Comparison of ENCODE assay signal across 10 cellular contexts in the genomic region with DNA sequence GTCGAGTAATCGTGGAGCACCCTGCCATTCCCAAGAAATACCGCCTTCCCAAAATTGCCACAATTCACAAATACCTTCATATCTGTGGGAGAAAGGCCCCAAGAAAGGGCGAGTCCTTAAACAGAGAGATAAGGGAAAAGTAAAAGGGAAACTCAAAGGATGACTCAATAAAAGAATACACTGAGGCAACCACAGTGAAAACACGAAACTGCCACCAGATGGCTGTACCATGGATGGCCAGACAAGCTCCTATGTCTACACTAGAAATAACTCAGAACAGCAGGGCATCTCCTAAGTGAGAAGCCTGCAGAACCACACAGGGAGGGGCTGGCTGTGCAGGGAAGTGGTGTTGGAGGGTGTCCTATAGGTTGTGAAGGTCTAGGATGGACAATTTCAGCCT. TPM values are rescaled to one million over a fixed set of nuclear protein-coding genes. Genes with fewer than 3 reads are reported as not detected.
DNase-seq lines count a peak whose midpoint lies in the region; ATAC-seq, FAIRE-seq and TF ChIP-seq lines count a peak whose summit lies in the region.
"Had no signal": no experiment of that assay in that cellular context is flagged by ENCODE, and none has a peak within 500 bp of the region (broad histone marks: within the 10 kb centered on the region; RNA-seq: fewer than 3 reads in every experiment).

No MANE protein-coding gene starts in this region.

- no peak for TF ChIP-seq CTCF in HepG2 (CRISPR knock-in tag; IDR thresholded peaks at IDR 0.05)
- no peak for TF ChIP-seq CTCF in right lobe of liver (IDR thresholded peaks at IDR 0.05)
- TF ChIP-seq CTCF in upper lobe of left lung (IDR thresholded peaks at IDR 0.05), result no peak

- no peaks in the 10 kb centered on the region for H3K9me3 ChIP-seq in HepG2 (ENCODE audit: low read length)
- H3K9me3 ChIP-seq in right lobe of liver, result no peaks in the 10 kb centered on the region
- no peaks in the 10 kb centered on the region for H3K9me3 ChIP-seq in upper lobe of left lung

- TF ChIP-seq EP300 in HepG2 (IDR thresholded peaks at IDR 0.05; ENCODE audit: low read depth in 2 of 2, low read length in 2 of 2), result no peak
- TF ChIP-seq EP300 in HepG2 (CRISPR knock-in tag; IDR thresholded peaks at IDR 0.05; ENCODE audit: borderline replicate concordance), result no peak
- no peak for TF ChIP-seq EP300 in upper lobe of left lung (IDR thresholded peaks at IDR 0.05)

- no peak for TF ChIP-seq RAD21 in HepG2 (CRISPR knock-in tag; IDR thresholded peaks at IDR 0.05)

- H3K4me3 ChIP-seq in HepG2 (replicated peaks in 1 of 3; ENCODE audit: insufficient read depth in 1 of 3, low read depth in 2 of 3, low read length in 3 of 3), result no peak overlapping the region
- no peak overlapping the region for H3K4me3 ChIP-seq in right lobe of liver
- no peak overlapping the region for H3K4me3 ChIP-seq in upper lobe of left lung
- H3K4me3 ChIP-seq: coronary artery had no signal

- H3K9me3 Mint-ChIP-seq in stimulated activated effector memory CD8-positive, alpha-beta T cell treated with anti-CD3 and anti-CD28 coated beads, Interleukin-12 subunit alpha, Interleukin-12 subunit beta, amount 100 ng/mL, for 72 hours, result no peaks in the 10 kb centered on the region

- no peaks in the 10 kb centered on the region for H3K36me3 ChIP-seq in HepG2 (replicated peaks in 1 of 2; ENCODE audit: control insufficient read depth in 1 of 2, insufficient read depth in 2 of 2, low read length in 2 of 2)
- no peaks in the 10 kb centered on the region for H3K36me3 ChIP-seq in right lobe of liver
- no peaks in the 10 kb centered on the region for H3K36me3 ChIP-seq in upper lobe of left lung

- H3K27ac Mint-ChIP-seq in stimulated activated effector memory CD8-positive, alpha-beta T cell treated with anti-CD3 and anti-CD28 coated beads, Interleukin-12 subunit alpha, Interleukin-12 subunit beta, amount 100 ng/mL, for 72 hours, result no peak overlapping the region

- H3K36me3 Mint-ChIP-seq in stimulated activated effector memory CD8-positive, alpha-beta T cell treated with anti-CD3 and anti-CD28 coated beads, Interleukin-12 subunit alpha, Interleukin-12 subunit beta, amount 100 ng/mL, for 72 hours, result no peaks in the 10 kb centered on the region

- POLR2A ChIA-PET in HepG2 (lab: Yijun Ruan, JAX), result no interaction called here

- no peak overlapping the region for H3K4me3 Mint-ChIP-seq in stimulated activated effector memory CD8-positive, alpha-beta T cell treated with anti-CD3 and anti-CD28 coated beads, Interleukin-12 subunit alpha, Interleukin-12 subunit beta, amount 100 ng/mL, for 72 hours

- no peak overlapping the region for H3K4me2 ChIP-seq in HepG2 (ENCODE audit: low read depth, low read length)

- H4K20me1 ChIP-seq in HepG2 (ENCODE audit: insufficient read depth, low read length), result no peaks in the 10 kb centered on the region

- 29% methylated on average over 5 of the region's 5 CpGs for WGBS in HepG2 (ENCODE audit: low lambda C conversion rate)
- WGBS in right lobe of liver (ENCODE audit: insufficient coverage, low coverage, low lambda C conversion rate, missing lambda C conversion rate), result 40% methylated on average over 1 of the region's 5 CpGs
- 70 to 84% methylated on average over 5 of the region's 5 CpGs for WGBS in upper lobe of left lung, 2 donors

- H2AFZ ChIP-seq in HepG2 (ENCODE audit: low read length), result no peak overlapping the region

- peaks cover 11% of the 10 kb centered on the region for H3K4me1 Mint-ChIP-seq in stimulated activated effector memory CD8-positive, alpha-beta T cell treated with anti-CD3 and anti-CD28 coated beads, Interleukin-12 subunit alpha, Interleukin-12 subunit beta, amount 100 ng/mL, for 72 hours

- TF ChIP-seq POLR2A in HepG2 (IDR thresholded peaks at IDR 0.05; ENCODE audit: insufficient read depth in 1 of 2, low read depth in 2 of 2, low read length in 2 of 2) (no peak), right lobe of liver (IDR thresholded peaks at IDR 0.05) (no peak), upper lobe of left lung (IDR thresholded peaks at IDR 0.05) (no peak)

- H3K79me2 ChIP-seq in HepG2 (ENCODE audit: insufficient read depth, low read length), result no peaks in the 10 kb centered on the region

- intact Hi-C loops in HepG2 (cut with micrococcal nuclease; ENCODE audit: unreplicated experiment), result no loop called here
- intact Hi-C loops in right lobe of liver (cut with DNase I), result no loop called here

- in situ Hi-C loops in HepG2 (cut with HindIII; ENCODE audit: extremely low pct_ligation_motif_present, low pct_unique_long_range_greater_than_20kb), result no loop called here

- ATAC-seq in HepG2 (peak; percentile 25; the same call in 1 of the 3 replicates), right lobe of liver (no peak), HG02759 (IDR thresholded peaks at IDR 0.05; ENCODE audit: unreplicated experiment) (peak; percentile 96), upper lobe of left lung (ENCODE audit: low FRiP score in 2 of 2) (no peak)
- ATAC-seq in stimulated activated effector memory CD8-positive, alpha-beta T cell treated with anti-CD3 and anti-CD28 coated beads, Interleukin-12 subunit alpha, Interleukin-12 subunit beta, amount 100 ng/mL, for 72 hours, result peak; percentile 78
- ATAC-seq: Panc1 had no signal

- no peak overlapping the region for H3K9ac ChIP-seq in HepG2 (ENCODE audit: insufficient read depth, low read depth, low read length)

- FAIRE-seq in HepG2 (lab: Jason Lieb, UNC), result no peak

- DNase-seq in HepG2 (ENCODE audit: low spot score), result no peak
- no peak for DNase-seq in right lobe of liver
- peak; percentile 66 for DNase-seq in RPMI7951 (ENCODE audit: low read depth)
- peak in 1 of 2 donors; percentile 51 for DNase-seq in stimulated activated effector memory CD8-positive, alpha-beta T cell treated with anti-CD3 and anti-CD28 coated beads, Interleukin-12 subunit alpha, Interleukin-12 subunit beta, amount 100 ng/mL, for 72 hours (ENCODE audit: low spot score in 2 of 2)
- DNase-seq in NCI-H526 (lab: John Stamatoyannopoulos, UW), result no peak
- no peak for DNase-seq in AG08396 (ENCODE audit: low spot score)
- DNase-seq in upper lobe of left lung, result no peak

- H3K27ac ChIP-seq in HepG2 (ENCODE audit: extremely low read length, insufficient read depth, low read length), result no peak overlapping the region
- no peak overlapping the region for H3K27ac ChIP-seq in right lobe of liver
- H3K27ac ChIP-seq in upper lobe of left lung, result no peak overlapping the region
- H3K27ac ChIP-seq: coronary artery had no signal

- BruUV-seq in HepG2 (replicated peaks; lab: Mats Ljungman, UMichigan), result no TSS peak

- no peaks in the 10 kb centered on the region for H3K27me3 ChIP-seq in HepG2 (ENCODE audit: control insufficient read depth in 1 of 2, insufficient read depth in 2 of 2, low read length in 2 of 2)
- no peaks in the 10 kb centered on the region for H3K27me3 ChIP-seq in right lobe of liver
- H3K27me3 ChIP-seq in upper lobe of left lung, result no peaks in the 10 kb centered on the region

- H3K4me1 ChIP-seq in HepG2 (ENCODE audit: insufficient read depth, low read length) (no peaks in the 10 kb centered on the region), right lobe of liver (no peaks in the 10 kb centered on the region), upper lobe of left lung (no peaks in the 10 kb centered on the region)

- CTCF ChIA-PET in HepG2 (lab: Yijun Ruan, JAX; ENCODE audit: low intra/inter-chr PET ratio, low total read pairs), result no interaction called here

TF ChIP-seq in HepG2, 621 proteins besides CTCF, POLR2A, EP300 and RAD21:
- TF ChIP-seq SALL1 (CRISPR knock-in tag; IDR thresholded peaks at IDR 0.05), result no peak
- no peak for TF ChIP-seq ZNF33B (CRISPR knock-in tag; IDR thresholded peaks at IDR 0.05)
TF ChIP-seq in HepG2: peak in this region for 0.

RNA-seq across cellular contexts. Expression of gene SRGAP3, which starts 25.0 kb away (rescaled TPM):
- total RNA-seq in HepG2 (2016; rRNA removed; fragmentation: Illumina TruSeq; extraction: Trizol), result 1.2 and 1.6 TPM in 2 replicates
- 0.30 and 0.35 TPM in 2 replicates for total RNA-seq in HepG2 (2016; cell fraction: cytosol; rRNA removed; fragmentation: Illumina TruSeq; extraction: Trizol; ENCODE audit: low read depth)
- 0.97 and 1.3 TPM in 2 replicates for total RNA-seq in HepG2 (2016; cell fraction: insoluble cytoplasmic fraction; rRNA removed; fragmentation: Illumina TruSeq; extraction: Trizol)
- total RNA-seq in HepG2 (2016; cell fraction: membrane; rRNA removed; fragmentation: Illumina TruSeq; extraction: Trizol), result 0.48 and 0.90 TPM in 2 replicates
- total RNA-seq in HepG2 (2016; cell fraction: nucleus; rRNA removed; fragmentation: Illumina TruSeq; extraction: Trizol), result 2.3 and 3.4 TPM in 2 replicates
- polyA plus RNA-seq in HepG2 (2011; rRNA removed), result 0.97 and 1.4 TPM in 2 replicates
- 0.67 and 1.4 TPM in 2 replicates for polyA plus RNA-seq in HepG2 (2011; cell fraction: cytosol; rRNA removed)
- 2.5 and 4.1 TPM in 2 replicates for polyA plus RNA-seq in HepG2 (2011; cell fraction: nucleus; rRNA removed)
- 1.3 and 2.1 TPM in 2 replicates for polyA plus RNA-seq in HepG2 (2012)
- polyA plus RNA-seq in HepG2 (2016; cell fraction: cytosol; fragmentation: Illumina TruSeq; extraction: Trizol; ENCODE audit: low read depth), result 0.36 and 0.60 TPM in 2 replicates
- 0.54 and 1.4 TPM in 2 replicates for polyA plus RNA-seq in HepG2 (2016; cell fraction: insoluble cytoplasmic fraction; fragmentation: Illumina TruSeq; extraction: Trizol; ENCODE audit: low read depth)
- polyA plus RNA-seq in HepG2 (2016; cell fraction: membrane; fragmentation: Illumina TruSeq; extraction: Trizol; ENCODE audit: low read depth), result 0.17 and 0.35 TPM in 2 replicates
- 1.7 and 2.7 TPM in 2 replicates for polyA plus RNA-seq in HepG2 (2016; cell fraction: nucleus; fragmentation: Illumina TruSeq; extraction: Trizol; ENCODE audit: insufficient read depth, low read depth)
- polyA minus RNA-seq in HepG2 (2011; rRNA and poly(A)+ RNA removed; ENCODE audit: low replicate concordance), result 0.19 and 1.8 TPM in 2 replicates
- polyA minus RNA-seq in HepG2 (2011; cell fraction: cytosol; rRNA and poly(A)+ RNA removed), result 0.79 and 0.89 TPM in 2 replicates
- 9.7 and 10.2 TPM in 2 replicates for polyA minus RNA-seq in HepG2 (2011; cell fraction: nucleus; rRNA and poly(A)+ RNA removed)
- 1 to 10 TPM; 1.8 to 5.2 (median 3.1) TPM for total RNA-seq in right lobe of liver
- 2.3 and 3.6 TPM in 2 replicates for total RNA-seq in RPMI7951 (2014; rRNA removed; shearing (Covaris generic))
- total RNA-seq in upper lobe of left lung, result 10 to 100 TPM in 3 of 6 donors, 1 to 10 TPM in 3; 4.6 to 29.6 (median 11.4) TPM

Comparison
In these comparisons a context has a peak if more than half of its experiments do, and no peak if none do; other contexts are left out.
1. ATAC-seq: peak in HepG2 (single experiment), HG02759 (single experiment) and stimulated activated effector memory CD8-positive, alpha-beta T cell treated with anti-CD3 and anti-CD28 coated beads, Interleukin-12 subunit alpha, Interleukin-12 subunit beta, amount 100 ng/mL, for 72 hours (single experiment); none in right lobe of liver (0 of 4) and upper lobe of left lung (0 of 2).